ENCODE assay signal across 8 cellular contexts in genomic region chr19:40403262-40403984, GRCh38. TPM values are rescaled to one million over a fixed set of nuclear protein-coding genes. Genes with fewer than 3 reads are reported as not detected.
DNase-seq lines count a peak whose midpoint lies in the region; ATAC-seq and TF ChIP-seq lines count a peak whose summit lies in the region.

No MANE protein-coding gene starts in this region.

- peak overlapping the region; percentile 28; the same call in 1 of the 2 replicates for H3K4me3 ChIP-seq in LNCaP clone FGC (ENCODE audit: low read depth, low read length)
- H3K4me3 ChIP-seq in cardiac muscle cell: peak overlapping the region; percentile 43

- H3K36me3 Mint-ChIP-seq in activated naive CD4-positive, alpha-beta T cell treated with anti-CD3 and anti-CD28 coated beads, Interleukin-2, amount 50 U/mL, for 72 hours: no peaks in the 10 kb centered on the region

- H3K27ac ChIP-seq in cardiac muscle cell: peak overlapping the region; percentile 74

- TF ChIP-seq CTCF in LNCaP clone FGC (IDR thresholded peaks at IDR 0.05; ENCODE audit: control insufficient read depth, extremely low read depth, insufficient read depth) (no peak), cardiac muscle cell (IDR thresholded peaks at IDR 0.05; ENCODE audit: low read depth, low read length) (no peak)

- no peaks in the 10 kb centered on the region for H3K4me1 ChIP-seq in cardiac muscle cell (ENCODE audit: low read depth)

- H3K36me3 ChIP-seq in cardiac muscle cell: no peaks in the 10 kb centered on the region

- DNase-seq in DMS79 (lab: John Stamatoyannopoulos, UW) (peak; percentile 8), LNCaP clone FGC (ENCODE audit: low read depth) (peak; percentile 39), SKM-1 treated with dmso at 0.1 percent for 144 hours (lab: John Stamatoyannopoulos, UW; ENCODE audit: unreplicated experiment) (peak; percentile 87), cardiac muscle cell (ENCODE audit: low read depth in 1 of 2, low spot score in 1 of 2) (peak; percentile 93 to 96), posterior vena cava (ENCODE audit: low spot score) (peak; percentile 97), ureter (ENCODE audit: low spot score) (peak; percentile 91)
- DNase-seq in activated naive CD4-positive, alpha-beta T cell treated with anti-CD3 and anti-CD28 coated beads, Interleukin-2, amount 50 U/mL, for 72 hours (ENCODE audit: low spot score in 2 of 2): peak; percentile 86 to 87

- H3K27ac Mint-ChIP-seq in activated naive CD4-positive, alpha-beta T cell treated with anti-CD3 and anti-CD28 coated beads, Interleukin-2, amount 50 U/mL, for 72 hours: peak overlapping the region in 1 of 2 donors; percentile 70

- intact Hi-C loops in posterior vena cava (cut with DNase I): no loop called here

- peak; percentile 54 for ATAC-seq in GM21786 (IDR thresholded peaks at IDR 0.05; ENCODE audit: unreplicated experiment)
- peak; percentile 76 to 90 for ATAC-seq in activated naive CD4-positive, alpha-beta T cell treated with anti-CD3 and anti-CD28 coated beads, Interleukin-2, amount 50 U/mL, for 72 hours

- no peaks in the 10 kb centered on the region for H3K9me3 ChIP-seq in cardiac muscle cell (ENCODE audit: low read depth)

- no peaks in the 10 kb centered on the region for H3K9me3 Mint-ChIP-seq in activated naive CD4-positive, alpha-beta T cell treated with anti-CD3 and anti-CD28 coated beads, Interleukin-2, amount 50 U/mL, for 72 hours

- H3K27me3 ChIP-seq in cardiac muscle cell: no peaks in the 10 kb centered on the region

RNA-seq across cellular contexts. Expression of gene PRX, which starts 9.8 kb away (rescaled TPM):
- total RNA-seq in activated naive CD4-positive, alpha-beta T cell treated with anti-CD3 and anti-CD28 coated beads, Interleukin-2, amount 50 U/mL, for 72 hours: 1 to 10 TPM in 1 of 2 donors, under 1 TPM in 1; 0.77 to 1.6 TPM
- total RNA-seq in cardiac muscle cell: 4.3 and 9.1 TPM in 2 replicates
- 2.3 and 4.1 TPM in 2 replicates for polyA plus RNA-seq in cardiac muscle cell
- 1 to 10 TPM; 3.4 to 3.5 TPM for total RNA-seq in posterior vena cava
- total RNA-seq in ureter: 3.2 TPM

RNA-seq across cellular contexts. Expression of gene HIPK4, which starts 13.4 kb away (rescaled TPM):
- total RNA-seq in activated naive CD4-positive, alpha-beta T cell treated with anti-CD3 and anti-CD28 coated beads, Interleukin-2, amount 50 U/mL, for 72 hours: not detected
- 0.12 and 0.18 TPM in 2 replicates for total RNA-seq in cardiac muscle cell
- 0.14 and 1.7 TPM in 2 replicates for polyA plus RNA-seq in cardiac muscle cell
- under 1 TPM in 1 of 2 donors, not detected in 1; 0.29 TPM for total RNA-seq in posterior vena cava
- total RNA-seq in ureter: 0.34 TPM

RNA-seq across cellular contexts. Expression of gene SERTAD1, which starts 22.4 kb away (rescaled TPM):
- 10 to 100 TPM; 13.8 to 17.9 TPM for total RNA-seq in activated naive CD4-positive, alpha-beta T cell treated with anti-CD3 and anti-CD28 coated beads, Interleukin-2, amount 50 U/mL, for 72 hours
- total RNA-seq in cardiac muscle cell: 14.4 and 18.8 TPM in 2 replicates
- polyA plus RNA-seq in cardiac muscle cell: 18.2 and 19.5 TPM in 2 replicates
- total RNA-seq in posterior vena cava: 10 to 100 TPM; 12.2 to 16.2 TPM
- total RNA-seq in ureter: 8.9 TPM

RNA-seq across cellular contexts. Expression of gene SERTAD3, which starts 40.7 kb away (rescaled TPM):
- total RNA-seq in activated naive CD4-positive, alpha-beta T cell treated with anti-CD3 and anti-CD28 coated beads, Interleukin-2, amount 50 U/mL, for 72 hours: 10 to 100 TPM; 14.3 to 23.4 TPM
- 44.4 and 58.6 TPM in 2 replicates for total RNA-seq in cardiac muscle cell
- polyA plus RNA-seq in cardiac muscle cell: 66.2 and 73.8 TPM in 2 replicates
- 10 to 100 TPM; 33.8 to 48.6 TPM for total RNA-seq in posterior vena cava
- total RNA-seq in ureter: 34.3 TPM

RNA-seq across cellular contexts. Expression of gene PLD3, which starts 54.9 kb away (rescaled TPM):
- 10 to 100 TPM; 79.9 to 85.4 TPM for total RNA-seq in activated naive CD4-positive, alpha-beta T cell treated with anti-CD3 and anti-CD28 coated beads, Interleukin-2, amount 50 U/mL, for 72 hours
- 833 and 875 TPM in 2 replicates for total RNA-seq in cardiac muscle cell
- 827 and 866 TPM in 2 replicates for polyA plus RNA-seq in cardiac muscle cell
- 100 to 1,000 TPM; 153 to 281 TPM for total RNA-seq in posterior vena cava
- 137 TPM for total RNA-seq in ureter

Comparison
In these comparisons a context has a peak if more than half of its experiments do, and no peak if none do; other contexts are left out.
1. Peak in every context shown above with its lines: DNase-seq, ATAC-seq, H3K4me3 ChIP-seq and H3K27ac ChIP-seq.
2. DNase-seq: peak in every context shown above with its lines; median percentile 97 in posterior vena cava; 94 in cardiac muscle cell; 91 in ureter; 87 in SKM-1 treated with dmso at 0.1 percent for 144 hours; 86 in activated naive CD4-positive, alpha-beta T cell treated with anti-CD3 and anti-CD28 coated beads, Interleukin-2, amount 50 U/mL, for 72 hours; 39 in LNCaP clone FGC; 8 in DMS79.